In genomic region chr1:2302292-2302925, GRCh38 we compare ENCODE assay signal across 18 cellular contexts.
DNase-seq lines count a peak whose midpoint lies in the region; ATAC-seq and TF ChIP-seq lines count a peak whose summit lies in the region.
"Had no signal": no experiment of that assay in that cellular context is flagged by ENCODE, and none has a peak within 500 bp of the region (broad histone marks: within the 10 kb centered on the region; RNA-seq: fewer than 3 reads in every experiment).

No MANE protein-coding gene starts in this region.

- H3K27ac Mint-ChIP-seq in CD8-positive, alpha-beta T cell = peak overlapping the region; percentile 98
- H3K27ac Mint-ChIP-seq in endothelial cell (ENCODE audit: unreplicated experiment) = no peak overlapping the region

- POLR2A ChIA-PET in CD8-positive, alpha-beta T cell (lab: Charles Lee) = interaction anchor here (1.7 to 3.2 kb wide), 3 partner anchors 43 to 70 kb away, joined by 4 to 24 read pairs (median 15); no protein-coding TSS in a partner anchor

- H2BK12ac ChIP-seq in trophoblast cell (ENCODE audit: low read length) = no peak overlapping the region

- no peaks in the 10 kb centered on the region for H3K79me1 ChIP-seq in trophoblast cell (ENCODE audit: low read length)

- CTCF ChIA-PET in CD8-positive, alpha-beta T cell (lab: Charles Lee) = no interaction called here

- no peak for ATAC-seq in CD8-positive, alpha-beta T cell
- ATAC-seq: activated T-cell treated with anti-CD3 and anti-CD28 coated beads, Interleukin-2, amount 50 U/mL, for 72 hours; gastrocnemius medialis had no signal

- no peak overlapping the region for H4K12ac ChIP-seq in trophoblast cell (ENCODE audit: low read depth, low read length)

- H2AFZ ChIP-seq in trophoblast cell (ENCODE audit: insufficient read depth, low read length, poor library complexity) = no peak overlapping the region

- no peaks in the 10 kb centered on the region for H3K9me3 Mint-ChIP-seq in CD8-positive, alpha-beta T cell
- H3K9me3 Mint-ChIP-seq in endothelial cell (ENCODE audit: unreplicated experiment) = no peaks in the 10 kb centered on the region
- H3K9me3 Mint-ChIP-seq: activated T-cell treated with anti-CD3 and anti-CD28 coated beads, Interleukin-2, amount 50 U/mL, for 72 hours had no signal

- H3K27ac ChIP-seq in BLaER1 (peak overlapping the region; percentile 99), coronary artery (peak overlapping the region; percentile 81 to 92), trophoblast cell (ENCODE audit: low read depth, low read length) (no peak overlapping the region)
- peak overlapping the region; percentile 99 for H3K27ac ChIP-seq in CD8-positive, alpha-beta T cell (ENCODE audit: low read depth, low read length)
- H3K27ac ChIP-seq: neutrophil had no signal

- H3K4ac ChIP-seq in trophoblast cell (ENCODE audit: low read depth, low read length) = no peak overlapping the region

- H2BK5ac ChIP-seq in trophoblast cell (ENCODE audit: low read depth, low read length, poor library complexity) = no peak overlapping the region

- no peak overlapping the region for H3K14ac ChIP-seq in trophoblast cell (ENCODE audit: low read length)

- no peak for DNase-seq in CD8-positive, alpha-beta T cell
- no peak for DNase-seq in coronary artery (ENCODE audit: low spot score)
- DNase-seq in trophoblast cell = no peak
- DNase-seq in SIG-M5 treated with dmso at 0.1 percent for 504 hours (lab: John Stamatoyannopoulos, UW; ENCODE audit: unreplicated experiment) = no peak
- no peak for DNase-seq in HPDE6-E6E7 (ENCODE audit: extremely low spot score)
- DNase-seq in COLO668 (lab: John Stamatoyannopoulos, UW; ENCODE audit: unreplicated experiment) = no peak
- no peak for DNase-seq in endothelial cell (ENCODE audit: low spot score)
- DNase-seq: activated T-cell treated with anti-CD3 and anti-CD28 coated beads, Interleukin-2, amount 50 U/mL, for 72 hours; BE2C; DMS79 treated with DMSO at 0.1 percent for 48 hours; gastrocnemius medialis; HCEC 1CT; mesenchymal stem cell; NCI-H2029; SIG-M5; stimulated activated CD4-positive, alpha-beta T cell treated with anti-CD3 and anti-CD28 coated beads, Interleukin-2, amount 100 ng/mL, for 24 hours had no signal

- H3K4me2 ChIP-seq in BLaER1 = peak overlapping the region; percentile 94
- H3K4me2 ChIP-seq in trophoblast cell (ENCODE audit: low read length) = no peak overlapping the region

- no peak overlapping the region for H2AK5ac ChIP-seq in trophoblast cell (ENCODE audit: low read length)

- no peak overlapping the region for H4K8ac ChIP-seq in trophoblast cell (ENCODE audit: low read depth, low read length)

- no CpG with 5 or more reads among the region's 24 CpGs for WGBS in trophoblast cell (ENCODE audit: extremely low coverage, insufficient coverage, insufficient read length)

- H3K18ac ChIP-seq in trophoblast cell (ENCODE audit: low read length) = peak overlapping the region; percentile 54

- peak overlapping the region; percentile 34; the same call in 1 of the 2 replicates for H3K9ac ChIP-seq in BLaER1
- no peak overlapping the region for H3K9ac ChIP-seq in trophoblast cell (ENCODE audit: low read length)

- H3K79me2 ChIP-seq in trophoblast cell (ENCODE audit: control insufficient read depth, insufficient read depth, low read length, poor library complexity) = peaks cover 20% of the 10 kb centered on the region

- peaks cover 95% of the 10 kb centered on the region for H3K4me1 ChIP-seq in BLaER1
- peaks cover 54% of the 10 kb centered on the region for H3K4me1 ChIP-seq in CD8-positive, alpha-beta T cell (ENCODE audit: insufficient read depth, low read length)
- peaks cover 3 to 9% of the 10 kb centered on the region in 2 experiments for H3K4me1 ChIP-seq in trophoblast cell (ENCODE audit: control insufficient read depth in 1 of 2, insufficient read depth in 2 of 2, low read length in 2 of 2)
- H3K4me1 ChIP-seq: BE2C had no signal

- H2BK120ac ChIP-seq in trophoblast cell (ENCODE audit: insufficient read depth, low read length, poor library complexity) = no peak overlapping the region

- peaks cover 90% of the 10 kb centered on the region for H4K20me1 ChIP-seq in BLaER1

- H3K4me3 ChIP-seq in BLaER1 (no peak overlapping the region), coronary artery (no peak overlapping the region), trophoblast cell (ENCODE audit: low read depth, low read length) (no peak overlapping the region)
- H3K4me3 ChIP-seq in CD8-positive, alpha-beta T cell (ENCODE audit: low read depth, low read length) = no peak overlapping the region
- H3K4me3 ChIP-seq: gastrocnemius medialis had no signal

- H3K9me3 ChIP-seq in BLaER1 (no peaks in the 10 kb centered on the region), trophoblast cell (ENCODE audit: insufficient read depth, low read depth, low read length) (peaks cover 3% of the 10 kb centered on the region)
- H3K9me3 ChIP-seq in CD8-positive, alpha-beta T cell (ENCODE audit: low read length) = no peaks in the 10 kb centered on the region
- H3K9me3 ChIP-seq: BE2C, gastrocnemius medialis, neutrophil had no signal

- H4K91ac ChIP-seq in trophoblast cell (ENCODE audit: low read depth, low read length) = no peak overlapping the region

- H3K23ac ChIP-seq in trophoblast cell (ENCODE audit: low read length) = no peak overlapping the region

- intact Hi-C loops in CD8-positive, alpha-beta T cell (cut with DNase I, micrococcal nuclease) = no loop called here

- H3K4me1 Mint-ChIP-seq in CD8-positive, alpha-beta T cell (ENCODE audit: low read depth) = peaks cover 45% of the 10 kb centered on the region
- H3K4me1 Mint-ChIP-seq in endothelial cell (ENCODE audit: unreplicated experiment) = no peaks in the 10 kb centered on the region

- H3K36me3 ChIP-seq in BLaER1 (peaks cover 41% of the 10 kb centered on the region), trophoblast cell (ENCODE audit: control insufficient read depth in 1 of 2, insufficient read depth in 2 of 2, low read length in 2 of 2) (peaks cover 58 to 65% of the 10 kb centered on the region in 2 experiments)
- peaks cover 30% of the 10 kb centered on the region for H3K36me3 ChIP-seq in CD8-positive, alpha-beta T cell (ENCODE audit: insufficient read depth, low read length)
- H3K36me3 ChIP-seq: BE2C had no signal

- H3K36me3 Mint-ChIP-seq in CD8-positive, alpha-beta T cell = peaks cover 38% of the 10 kb centered on the region
- peaks cover 8% of the 10 kb centered on the region for H3K36me3 Mint-ChIP-seq in endothelial cell (ENCODE audit: low read depth, unreplicated experiment)

- TF ChIP-seq CTCF in CD8-positive, alpha-beta T cell (IDR thresholded peaks at IDR 0.05) = no peak
- TF ChIP-seq CTCF in coronary artery (IDR thresholded peaks at IDR 0.05) = no peak
- TF ChIP-seq CTCF in endothelial cell (IDR thresholded peaks at IDR 0.05; ENCODE audit: unreplicated experiment) = no peak

- no peaks in the 10 kb centered on the region for H3K27me3 Mint-ChIP-seq in CD8-positive, alpha-beta T cell (ENCODE audit: low read depth)
- H3K27me3 Mint-ChIP-seq in endothelial cell (ENCODE audit: unreplicated experiment) = peaks cover 5% of the 10 kb centered on the region

- H3K4me3 Mint-ChIP-seq in CD8-positive, alpha-beta T cell = peak overlapping the region; percentile 26
- H3K4me3 Mint-ChIP-seq in endothelial cell (ENCODE audit: unreplicated experiment) = no peak overlapping the region

- H3K27me3 ChIP-seq in BLaER1 (no peaks in the 10 kb centered on the region), trophoblast cell (ENCODE audit: insufficient read depth, low read length) (no peaks in the 10 kb centered on the region)
- H3K27me3 ChIP-seq in CD8-positive, alpha-beta T cell (ENCODE audit: insufficient read depth, low read length) = no peaks in the 10 kb centered on the region
- H3K27me3 ChIP-seq: BE2C, gastrocnemius medialis had no signal
